In genomic region chr11:130216591-130217132, GRCh38 we compare ENCODE assay signal across 1 cellular context.
TF ChIP-seq lines count a peak whose summit lies in the region.

No MANE protein-coding gene starts in this region.

TF ChIP-seq in H1, 55 proteins besides CTCF, POLR2A, EP300 and RAD21 (continued from another document):
- no peak for TF ChIP-seq CHD7 (IDR thresholded peaks at IDR 0.05; ENCODE audit: insufficient replicate concordance, low read length)
- TF ChIP-seq JUND (IDR thresholded peaks at IDR 0.05; ENCODE audit: low read length): no peak
- TF ChIP-seq PHF8 (conservative IDR thresholded peaks at IDR 0.05; ENCODE audit: low read depth, low read length): no peak
- no peak for TF ChIP-seq RNF2 (IDR thresholded peaks at IDR 0.05; ENCODE audit: borderline replicate concordance, low read depth, low read length, missing control alignments, poor library complexity, severe bottlenecking)
- no peak for TF ChIP-seq GABPA (IDR thresholded peaks at IDR 0.05; ENCODE audit: borderline replicate concordance, insufficient read depth, low read length)
- TF ChIP-seq HDAC2 (IDR thresholded peaks at IDR 0.05; ENCODE audit: borderline replicate concordance in 1 of 2, low read depth in 2 of 2, low read length in 2 of 2): no peak
